ENCODE assay signal across 18 cellular contexts in the genomic region with DNA sequence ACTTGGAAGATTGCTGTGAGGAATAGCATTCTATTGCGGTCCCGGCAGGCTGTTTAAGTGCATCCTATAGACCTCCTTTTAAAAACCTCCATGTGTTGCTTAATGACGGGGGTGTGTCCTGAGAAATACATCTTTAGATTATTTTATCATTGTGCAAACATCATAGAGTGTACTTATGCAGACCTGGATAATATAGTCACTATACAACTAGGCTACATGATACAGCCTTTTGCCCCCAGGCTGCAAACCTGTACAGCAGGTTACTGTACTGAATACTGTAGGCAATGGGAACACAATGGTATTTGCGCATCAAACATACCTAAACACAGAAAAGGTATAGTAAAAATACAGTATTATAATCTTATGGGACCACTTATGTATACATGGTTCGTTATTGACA.
A peak's percentile ranks its signal among the peaks of the same experiment; 100 is the strongest.
DNase-seq lines count a peak whose midpoint lies in the region; ATAC-seq and TF ChIP-seq lines count a peak whose summit lies in the region.
"Had no signal": no experiment of that assay in that cellular context is flagged by ENCODE, and none has a peak within 500 bp of the region (broad histone marks: within the 10 kb centered on the region; RNA-seq: fewer than 3 reads in every experiment).

No MANE protein-coding gene starts in this region.

- no peak for TF ChIP-seq POLR2A in transverse colon (IDR thresholded peaks at IDR 0.05)

- WGBS in transverse colon (ENCODE audit: low coverage in 1 of 2), 2 donors: 56 to 88% methylated on average over 2 to 5 of the region's 5 CpGs

- no peaks in the 10 kb centered on the region for H3K36me3 ChIP-seq in transverse colon
- H3K36me3 ChIP-seq: BLaER1 had no signal

- peak; percentile 13 for DNase-seq in DMS53 (lab: John Stamatoyannopoulos, UW)
- DNase-seq in DMS53 treated with DMSO at 0.1 percent for 48 hours (lab: John Stamatoyannopoulos, UW; ENCODE audit: unreplicated experiment): no peak
- DNase-seq in NCI-H748 (lab: John Stamatoyannopoulos, UW; ENCODE audit: unreplicated experiment): peak; percentile 23
- no peak for DNase-seq in NCI-H748 treated with DMSO at 0.1 percent for 48 hours (lab: John Stamatoyannopoulos, UW)
- peak; percentile 33 for DNase-seq in epithelial cell of esophagus (ENCODE audit: low read depth)
- DNase-seq in transverse colon: peak; percentile 10
- DNase-seq: CD4-positive, CD25-positive, alpha-beta regulatory T cell; CD8-positive, alpha-beta T cell; DMS 273 treated with DMSO at 0.1 percent for 48 hours; DND-41; H9 had no signal

- H3K4me3 ChIP-seq in epithelial cell of esophagus (ENCODE audit: low read length): no peak overlapping the region
- H3K4me3 ChIP-seq in transverse colon: no peak overlapping the region
- H3K4me3 ChIP-seq: BLaER1, GM23338 had no signal

- intact Hi-C loops in transverse colon (cut with DNase I; ENCODE audit: low total_unique reads): no loop called here

- no peaks in the 10 kb centered on the region for H3K27me3 ChIP-seq in transverse colon
- H3K27me3 ChIP-seq: BLaER1 had no signal

- TF ChIP-seq EP300 in transverse colon (IDR thresholded peaks at IDR 0.05; ENCODE audit: low read depth): no peak

- no peak for ATAC-seq in GM19395 (IDR thresholded peaks at IDR 0.05; ENCODE audit: unreplicated experiment)
- no peak for ATAC-seq in HG02852 (IDR thresholded peaks at IDR 0.05; ENCODE audit: unreplicated experiment)
- ATAC-seq: CD8-positive, alpha-beta T cell; GM23338; HCT116 had no signal

- TF ChIP-seq CTCF in epithelial cell of esophagus (IDR thresholded peaks at IDR 0.05; ENCODE audit: insufficient read depth, low read depth, low read length, missing control alignments) (no peak), transverse colon (IDR thresholded peaks at IDR 0.05) (no peak)

- in situ Hi-C loops in transverse colon (cut with MboI; ENCODE audit: low pct_ligation_motif_present in 1 of 4, low pct_unique_long_range_greater_than_20kb in 1 of 4, low sequenced_read_pairs in 3 of 4): no loop called here

- H3K9me3 ChIP-seq in transverse colon: no peaks in the 10 kb centered on the region
- H3K9me3 ChIP-seq: BLaER1 had no signal

- no peak overlapping the region for H3K27ac ChIP-seq in transverse colon
- H3K27ac ChIP-seq: 22Rv1, BLaER1, C4-2B had no signal

- peaks cover 0 to 5% (median 0%) of the 10 kb centered on the region in 4 donors for H3K4me1 ChIP-seq in transverse colon

Comparison
In these comparisons a context has a peak if more than half of its experiments do, and no peak if none do; other contexts are left out.
1. DNase-seq: peak in DMS53 (single experiment), NCI-H748 (single experiment), epithelial cell of esophagus (single experiment) and transverse colon (single experiment); none in DMS53 treated with DMSO at 0.1 percent for 48 hours (single experiment) and NCI-H748 treated with DMSO at 0.1 percent for 48 hours (single experiment).